Comparison of ENCODE assay signal across 1 cellular context in the genomic region with DNA sequence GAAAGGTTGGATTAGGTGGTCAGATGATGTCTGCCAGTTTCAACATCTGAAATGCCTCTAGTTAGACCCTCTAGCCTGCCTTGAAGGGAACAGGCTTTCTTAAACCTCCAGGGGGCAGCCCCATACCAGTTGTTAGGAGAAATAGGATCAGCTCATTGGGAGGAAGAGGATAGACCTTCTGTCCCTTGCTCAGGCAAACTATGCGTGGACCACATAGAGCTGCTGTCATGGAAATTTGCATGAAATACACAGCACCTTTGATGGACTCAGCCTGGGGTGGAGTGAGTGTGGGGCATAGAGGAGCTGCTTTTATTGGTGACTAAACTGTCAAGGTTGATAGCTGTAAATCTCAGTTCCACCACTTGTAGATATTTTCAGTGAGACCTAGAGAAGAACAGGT.
TF ChIP-seq lines count a peak whose summit lies in the region.

No MANE protein-coding gene starts in this region.

TF ChIP-seq in H1, 55 proteins besides CTCF, POLR2A, EP300 and RAD21:
- TF ChIP-seq, protein P1, sequence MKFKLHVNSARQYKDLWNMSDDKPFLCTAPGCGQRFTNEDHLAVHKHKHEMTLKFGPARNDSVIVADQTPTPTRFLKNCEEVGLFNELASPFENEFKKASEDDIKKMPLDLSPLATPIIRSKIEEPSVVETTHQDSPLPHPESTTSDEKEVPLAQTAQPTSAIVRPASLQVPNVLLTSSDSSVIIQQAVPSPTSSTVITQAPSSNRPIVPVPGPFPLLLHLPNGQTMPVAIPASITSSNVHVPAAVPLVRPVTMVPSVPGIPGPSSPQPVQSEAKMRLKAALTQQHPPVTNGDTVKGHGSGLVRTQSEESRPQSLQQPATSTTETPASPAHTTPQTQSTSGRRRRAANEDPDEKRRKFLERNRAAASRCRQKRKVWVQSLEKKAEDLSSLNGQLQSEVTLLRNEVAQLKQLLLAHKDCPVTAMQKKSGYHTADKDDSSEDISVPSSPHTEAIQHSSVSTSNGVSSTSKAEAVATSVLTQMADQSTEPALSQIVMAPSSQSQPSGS (IDR thresholded peaks at IDR 0.05; ENCODE audit: low read length): no peak
- TF ChIP-seq ASH2L (IDR thresholded peaks at IDR 0.05; ENCODE audit: low read length): no peak
- no peak for TF ChIP-seq SRF (IDR thresholded peaks at IDR 0.05; ENCODE audit: low read depth, low read length)
- no peak for TF ChIP-seq SUZ12 (IDR thresholded peaks at IDR 0.05; ENCODE audit: low read length)
- TF ChIP-seq YY1 (IDR thresholded peaks at IDR 0.05; ENCODE audit: low read depth, low read length): no peak
- TF ChIP-seq RNF2 (IDR thresholded peaks at IDR 0.05; ENCODE audit: borderline replicate concordance, low read depth, low read length, missing control alignments, poor library complexity, severe bottlenecking): no peak
- no peak for TF ChIP-seq CEBPB (IDR thresholded peaks at IDR 0.05; ENCODE audit: low read depth, low read length)
- no peak for TF ChIP-seq NANOG (IDR thresholded peaks at IDR 0.05; ENCODE audit: insufficient read depth, low read depth, low read length, poor library complexity, severe bottlenecking)
- TF ChIP-seq HDAC2 (IDR thresholded peaks at IDR 0.05; ENCODE audit: borderline replicate concordance in 1 of 2, low read depth in 2 of 2, low read length in 2 of 2): no peak
- TF ChIP-seq TEAD4 (IDR thresholded peaks at IDR 0.05; ENCODE audit: low read depth, low read length): no peak
- no peak for TF ChIP-seq SIN3A (conservative IDR thresholded peaks at IDR 0.05 in 1 of 2, IDR thresholded peaks at IDR 0.05 in 1 of 2; ENCODE audit: low read depth in 1 of 2, low read length in 2 of 2)
- TF ChIP-seq HDAC6 (IDR thresholded peaks at IDR 0.05; ENCODE audit: low read depth, low read length): no peak
TF ChIP-seq in H1: peak in this region for 0.
